Comparison of ENCODE assay signal across 8 cellular contexts in genomic region chr4:163165217-163166017, GRCh38. TPM values are rescaled to one million over a fixed set of nuclear protein-coding genes. Genes with fewer than 3 reads are reported as not detected.
DNase-seq lines count a peak whose midpoint lies in the region; ATAC-seq and TF ChIP-seq lines count a peak whose summit lies in the region.

No MANE protein-coding gene starts in this region.

- peaks cover 58% of the 10 kb centered on the region for H3K79me2 ChIP-seq in KMS-11 (ENCODE audit: insufficient read depth, low read depth)
- peaks cover 61% of the 10 kb centered on the region for H3K79me2 ChIP-seq in mammary epithelial cell (ENCODE audit: insufficient read depth, low read length)

- H3K4me3 Mint-ChIP-seq in CD4-positive, alpha-beta memory T cell: peak overlapping the region; percentile 83 to 97 (median 95)

- CTCF ChIA-PET in CD4-positive, alpha-beta memory T cell (lab: Charles Lee; ENCODE audit: partially characterized antibody): no interaction called here
- CTCF ChIA-PET in mammary epithelial cell (lab: Charles Lee; ENCODE audit: low non-redundant PET): no interaction called here

- H3K9ac ChIP-seq in KMS-11: peak overlapping the region; percentile 96
- H3K9ac ChIP-seq in mammary epithelial cell (ENCODE audit: insufficient read depth, low read length): peak overlapping the region; percentile 95

- H3K9me3 Mint-ChIP-seq in CD4-positive, alpha-beta memory T cell: peaks cover 0 to 4% (median 0%) of the 10 kb centered on the region in 8 donors

- TF ChIP-seq CTCF in KMS-11 (conservative IDR thresholded peaks at IDR 0.05; ENCODE audit: low read depth, low read length) (no peak), mammary epithelial cell (conservative IDR thresholded peaks at IDR 0.05 in 1 of 2, IDR thresholded peaks at IDR 0.05 in 1 of 2; ENCODE audit: extremely low read depth in 1 of 2, insufficient read depth in 1 of 2, low read depth in 1 of 2, low read length in 2 of 2) (no peak), mucosa of descending colon (IDR thresholded peaks at IDR 0.05) (no peak)

- H3K27ac Mint-ChIP-seq in CD4-positive, alpha-beta memory T cell: peak overlapping the region; percentile 83 to 99 (median 99)

- peak overlapping the region; percentile 90 for H3K27ac ChIP-seq in CD4-positive, alpha-beta memory T cell (ENCODE audit: low read depth, low read length)
- peak overlapping the region; percentile 95 for H3K27ac ChIP-seq in KMS-11
- H3K27ac ChIP-seq in mammary epithelial cell (ENCODE audit: insufficient read depth, low read depth, low read length): peak overlapping the region; percentile 84

- H3K4me1 ChIP-seq in CD4-positive, alpha-beta memory T cell (ENCODE audit: insufficient read depth, low read length): peaks cover 37% of the 10 kb centered on the region
- H3K4me1 ChIP-seq in KMS-11 (ENCODE audit: low read depth, poor library complexity, severe bottlenecking) (peaks cover 15% of the 10 kb centered on the region), mammary epithelial cell (ENCODE audit: insufficient read depth, low read length) (peaks cover 6% of the 10 kb centered on the region), mucosa of descending colon (ENCODE audit: low read depth) (peaks cover 16% of the 10 kb centered on the region)

- H3K4me2 ChIP-seq in KMS-11: peak overlapping the region; percentile 57
- peak overlapping the region; percentile 91 for H3K4me2 ChIP-seq in mammary epithelial cell (ENCODE audit: insufficient read depth, low read depth, low read length)

- peaks cover 24 to 40% of the 10 kb centered on the region in 2 donors for H3K36me3 Mint-ChIP-seq in CD4-positive, alpha-beta memory T cell

- intact Hi-C loops in CD4-positive, alpha-beta memory T cell (cut with micrococcal nuclease): loop anchor here (1.0 to 10.0 kb wide), 5 partner anchors 330 to 1947 kb away; partner anchors contain the start of gene TMEM192
- intact Hi-C loops in mammary epithelial cell (cut with micrococcal nuclease) (loop anchor here (10.0 kb wide), 1 partner anchor 379 kb away; no protein-coding TSS in a partner anchor), mucosa of descending colon (cut with DNase I, micrococcal nuclease) (no loop called here)

- no peaks in the 10 kb centered on the region; the same call in 1 of the 2 replicates for H4K20me1 ChIP-seq in KMS-11 (ENCODE audit: insufficient read depth)
- H4K20me1 ChIP-seq in mammary epithelial cell (ENCODE audit: insufficient read depth, low read length): no peaks in the 10 kb centered on the region

- H3K4me3 ChIP-seq in CD4-positive, alpha-beta memory T cell (ENCODE audit: low read length in 2 of 2): peak overlapping the region; percentile 66 to 80
- H3K4me3 ChIP-seq in KMS-11 (IDR thresholded peaks at IDR 0.05; ENCODE audit: insufficient read depth, low read depth, low read length) (no peak overlapping the region), mammary epithelial cell (replicated peaks in 1 of 3; ENCODE audit: insufficient read depth in 1 of 3, low read depth in 2 of 3, low read length in 3 of 3) (peak overlapping the region; percentile 87 to 93 (median 92)), mucosa of descending colon (peak overlapping the region; percentile 69)

- no peaks in the 10 kb centered on the region for H3K27me3 ChIP-seq in CD4-positive, alpha-beta memory T cell (ENCODE audit: insufficient read depth, low read length)
- no peaks in the 10 kb centered on the region for H3K27me3 ChIP-seq in KMS-11 (ENCODE audit: insufficient read depth, low read depth)
- no peaks in the 10 kb centered on the region for H3K27me3 ChIP-seq in mammary epithelial cell (ENCODE audit: insufficient read depth, low read length)

- in situ Hi-C loops in mammary epithelial cell (cut with MboI; ENCODE audit: low sequenced_read_pairs in 2 of 2): no loop called here

- peaks cover 35 to 54% (median 44%) of the 10 kb centered on the region in 4 donors for H3K4me1 Mint-ChIP-seq in CD4-positive, alpha-beta memory T cell

- peak overlapping the region; percentile 71 for H2AFZ ChIP-seq in KMS-11 (ENCODE audit: low read depth)
- peak overlapping the region; percentile 92 for H2AFZ ChIP-seq in mammary epithelial cell (ENCODE audit: low read depth, low read length)

- no peak for ATAC-seq in mucosa of descending colon
- no peak for ATAC-seq in HG02642 (IDR thresholded peaks at IDR 0.05; ENCODE audit: poor library complexity, unreplicated experiment)
- ATAC-seq in HG03135 (IDR thresholded peaks at IDR 0.05; ENCODE audit: unreplicated experiment): no peak
- ATAC-seq in HG03460 (IDR thresholded peaks at IDR 0.05; ENCODE audit: unreplicated experiment): no peak
- ATAC-seq in HG02938 (IDR thresholded peaks at IDR 0.05; ENCODE audit: unreplicated experiment): no peak

- no peaks in the 10 kb centered on the region for H3K27me3 Mint-ChIP-seq in CD4-positive, alpha-beta memory T cell

- 1% methylated on average over 7 of the region's 7 CpGs for WGBS in mammary epithelial cell (ENCODE audit: low coverage, missing lambda C conversion rate)

- no TSS peak for BruUV-seq in mammary epithelial cell (replicated peaks; lab: Mats Ljungman, UMichigan)

- no peaks in the 10 kb centered on the region for H3K9me3 ChIP-seq in CD4-positive, alpha-beta memory T cell (ENCODE audit: control insufficient read depth in 1 of 2, low read length in 2 of 2)
- H3K9me3 ChIP-seq in mammary epithelial cell (replicated peaks; ENCODE audit: insufficient read depth, low read length) (no peaks in the 10 kb centered on the region), mucosa of descending colon (no peaks in the 10 kb centered on the region)

- H3K36me3 ChIP-seq in CD4-positive, alpha-beta memory T cell (ENCODE audit: insufficient read depth, low read length): peaks cover 12% of the 10 kb centered on the region
- H3K36me3 ChIP-seq in KMS-11 (ENCODE audit: insufficient read depth) (peaks cover 16% of the 10 kb centered on the region; the same call in 1 of the 2 replicates), mammary epithelial cell (ENCODE audit: insufficient read depth, low read length) (peaks cover 2% of the 10 kb centered on the region), mucosa of descending colon (ENCODE audit: low read depth) (no peaks in the 10 kb centered on the region)

- POLR2A ChIA-PET in CD4-positive, alpha-beta memory T cell (lab: Charles Lee; ENCODE audit: partially characterized antibody): interaction anchor here (0.6 to 1.4 kb wide), 4 partner anchors 12 to 329 kb away, joined by 3 to 4 read pairs (median 4); partner anchors contain the start of gene TMA16

- DNase-seq in CD4-positive, alpha-beta memory T cell: no peak
- DNase-seq in mammary epithelial cell (peak; percentile 27), mucosa of descending colon (no peak)

- dilution Hi-C loops in mammary epithelial cell (cut with HindIII; ENCODE audit: low sequenced_read_pairs): no loop called here

RNA-seq across cellular contexts. Expression of gene NAF1, which starts 1.3 kb away (rescaled TPM):
- 10 to 100 TPM; 24.4 to 25.7 TPM for total RNA-seq in CD4-positive, alpha-beta memory T cell
- 1 to 10 TPM; 3.0 to 3.8 TPM for polyA plus RNA-seq in CD4-positive, alpha-beta memory T cell
- total RNA-seq in mammary epithelial cell (10 to 100 TPM; 14.2 to 22.0 TPM), mucosa of descending colon (10 to 100 TPM; 17.0 to 26.5 (median 18.0) TPM)
- 5.3 TPM for polyA plus RNA-seq in mammary epithelial cell
- 6.3 TPM for polyA minus RNA-seq in mammary epithelial cell

Comparison
In these comparisons a context has a peak if more than half of its experiments do, and no peak if none do; other contexts are left out.
1. intact Hi-C loops: an anchor here in CD4-positive, alpha-beta memory T cell (1.0 to 10.0 kb wide) and mammary epithelial cell (10.0 kb wide); none called in mucosa of descending colon.